22 cellular contexts compared by ENCODE assay signal in genomic region chr5:170584003-170584402, GRCh38.
"Had no signal": no experiment of that assay in that cellular context is flagged by ENCODE, and none has a peak within 500 bp of the region (broad histone marks: within the 10 kb centered on the region; RNA-seq: fewer than 3 reads in every experiment).

No MANE protein-coding gene starts in this region.

- H3K27ac ChIP-seq: Peyer's patch, RWPE1 had no signal

- H3K27ac Mint-ChIP-seq: activated CD8-positive, alpha-beta memory T cell treated with anti-CD3 and anti-CD28 coated beads, Interleukin-2, amount 10 ng/mL, durations not matched to agents 7 days and 5 days; activated naive CD4-positive, alpha-beta T cell treated with anti-CD3 and anti-CD28 coated beads, Interleukin-2, amount 50 U/mL, for 24 hours; activated T-cell treated with anti-CD3 and anti-CD28 coated beads, Interleukin-2, amount 50 U/mL, for 24 hours; activated T-helper 1 cell treated with anti-CD3 and anti-CD28 coated beads, Interleukin-12 subunit alpha, Interleukin-12 subunit beta, Interleukin-2, Interleukin-4 antibody, amounts not matched to agents 30 ng/mL and 10 ng/mL and 1 ng/mL, durations not matched to agents 14 hours and 24 hours and 36 hours; T-helper 1 cell treated with Interleukin-12 subunit alpha and Interleukin-12 subunit beta and Interleukin-4 antibody, amounts not matched to agents 30 μg/mL and 1 μg/mL, for 36 hours had no signal

- DNase-seq: activated CD4-positive, alpha-beta T cell treated with anti-CD3 and anti-CD28 coated beads for 4 hours; activated CD4-positive, alpha-beta T cell treated with anti-CD3 and anti-CD28 coated beads, Interleukin-2, amount 50 U/mL, for 48 hours; activated CD8-positive, alpha-beta memory T cell treated with anti-CD3 and anti-CD28 coated beads, Interleukin-2, amount 10 ng/mL, durations not matched to agents 7 days and 5 days; activated effector memory CD4-positive, alpha-beta T cell treated with Interleukin-2 at 50 U/mL for 16 hours; activated naive CD4-positive, alpha-beta T cell; activated T-cell treated with anti-CD3 and anti-CD28 coated beads, Interleukin-2, amount 50 U/mL, for 24 hours; aorta; Kasumi-1; KBM-7; NCI-H1048; NCI-H146; NCI-H187 treated with DMSO at 0.1 percent for 48 hours; NCI-H2081 treated with DMSO at 0.1 percent for 48 hours; NCI-H446; NCI-H524; Peyer's patch; SHP77 had no signal

- H3K4me1 Mint-ChIP-seq: activated CD8-positive, alpha-beta memory T cell treated with anti-CD3 and anti-CD28 coated beads, Interleukin-2, amount 10 ng/mL, durations not matched to agents 7 days and 5 days; activated naive CD4-positive, alpha-beta T cell treated with anti-CD3 and anti-CD28 coated beads, Interleukin-2, amount 50 U/mL, for 24 hours had no signal

- H3K27me3 Mint-ChIP-seq: activated naive CD4-positive, alpha-beta T cell treated with anti-CD3 and anti-CD28 coated beads, Interleukin-2, amount 50 U/mL, for 24 hours had no signal

- ATAC-seq: activated CD4-positive, CD25-positive, alpha-beta regulatory T cell treated with anti-CD3 and anti-CD28 coated beads, Interleukin-2, amount 50 U/mL, for 24 hours; activated CD8-positive, alpha-beta memory T cell treated with anti-CD3 and anti-CD28 coated beads, Interleukin-2, amount 10 ng/mL, durations not matched to agents 7 days and 5 days had no signal

- H3K4me3 ChIP-seq: Peyer's patch had no signal

- H3K9me3 ChIP-seq: Peyer's patch had no signal

- H3K9me3 Mint-ChIP-seq: activated naive CD4-positive, alpha-beta T cell treated with anti-CD3 and anti-CD28 coated beads, Interleukin-2, amount 50 U/mL, for 24 hours; activated T-cell treated with anti-CD3 and anti-CD28 coated beads, Interleukin-2, amount 50 U/mL, for 24 hours had no signal

- H3K4me3 Mint-ChIP-seq: activated CD8-positive, alpha-beta memory T cell treated with anti-CD3 and anti-CD28 coated beads, Interleukin-2, amount 10 ng/mL, durations not matched to agents 7 days and 5 days; activated naive CD4-positive, alpha-beta T cell treated with anti-CD3 and anti-CD28 coated beads, Interleukin-2, amount 50 U/mL, for 24 hours; activated T-cell treated with anti-CD3 and anti-CD28 coated beads, Interleukin-2, amount 50 U/mL, for 24 hours; activated T-helper 1 cell treated with anti-CD3 and anti-CD28 coated beads, Interleukin-12 subunit alpha, Interleukin-12 subunit beta, Interleukin-2, Interleukin-4 antibody, amounts not matched to agents 30 ng/mL and 10 ng/mL and 1 ng/mL, durations not matched to agents 14 hours and 24 hours and 36 hours; T-helper 1 cell treated with Interleukin-12 subunit alpha and Interleukin-12 subunit beta and Interleukin-4 antibody, amounts not matched to agents 30 μg/mL and 1 μg/mL, for 36 hours had no signal

- H3K4me1 ChIP-seq: Peyer's patch had no signal

- H3K27me3 ChIP-seq: Peyer's patch had no signal

- H3K36me3 ChIP-seq: Peyer's patch had no signal

- H3K36me3 Mint-ChIP-seq: activated CD8-positive, alpha-beta memory T cell treated with anti-CD3 and anti-CD28 coated beads, Interleukin-2, amount 10 ng/mL, durations not matched to agents 7 days and 5 days; activated naive CD4-positive, alpha-beta T cell treated with anti-CD3 and anti-CD28 coated beads, Interleukin-2, amount 50 U/mL, for 24 hours had no signal
